In the genomic region with DNA sequence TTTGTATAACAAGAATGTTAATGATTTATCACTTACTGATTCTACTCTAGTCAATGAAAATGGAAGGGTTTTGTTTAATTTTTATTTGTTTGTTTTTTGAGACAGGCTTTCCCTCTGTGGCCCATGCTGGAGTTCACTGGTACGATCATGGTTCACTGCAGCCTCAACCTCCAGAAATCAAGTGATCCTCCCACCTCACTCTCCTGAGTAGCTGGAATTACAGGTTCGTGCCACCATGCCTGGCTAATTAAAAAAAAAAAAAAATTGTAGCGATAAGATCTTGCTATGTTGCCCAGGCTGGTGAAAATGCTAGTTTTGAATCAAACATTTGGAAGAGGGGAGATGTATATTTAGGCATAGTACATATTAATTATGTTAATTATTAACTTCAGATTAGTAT, we compare ENCODE assay signal across 1 cellular context.
TF ChIP-seq lines count a peak whose summit lies in the region.

No MANE protein-coding gene starts in this region.

TF ChIP-seq in HepG2, 621 proteins besides CTCF, POLR2A, EP300 and RAD21 (continued from another document):
- TF ChIP-seq, protein P1, sequence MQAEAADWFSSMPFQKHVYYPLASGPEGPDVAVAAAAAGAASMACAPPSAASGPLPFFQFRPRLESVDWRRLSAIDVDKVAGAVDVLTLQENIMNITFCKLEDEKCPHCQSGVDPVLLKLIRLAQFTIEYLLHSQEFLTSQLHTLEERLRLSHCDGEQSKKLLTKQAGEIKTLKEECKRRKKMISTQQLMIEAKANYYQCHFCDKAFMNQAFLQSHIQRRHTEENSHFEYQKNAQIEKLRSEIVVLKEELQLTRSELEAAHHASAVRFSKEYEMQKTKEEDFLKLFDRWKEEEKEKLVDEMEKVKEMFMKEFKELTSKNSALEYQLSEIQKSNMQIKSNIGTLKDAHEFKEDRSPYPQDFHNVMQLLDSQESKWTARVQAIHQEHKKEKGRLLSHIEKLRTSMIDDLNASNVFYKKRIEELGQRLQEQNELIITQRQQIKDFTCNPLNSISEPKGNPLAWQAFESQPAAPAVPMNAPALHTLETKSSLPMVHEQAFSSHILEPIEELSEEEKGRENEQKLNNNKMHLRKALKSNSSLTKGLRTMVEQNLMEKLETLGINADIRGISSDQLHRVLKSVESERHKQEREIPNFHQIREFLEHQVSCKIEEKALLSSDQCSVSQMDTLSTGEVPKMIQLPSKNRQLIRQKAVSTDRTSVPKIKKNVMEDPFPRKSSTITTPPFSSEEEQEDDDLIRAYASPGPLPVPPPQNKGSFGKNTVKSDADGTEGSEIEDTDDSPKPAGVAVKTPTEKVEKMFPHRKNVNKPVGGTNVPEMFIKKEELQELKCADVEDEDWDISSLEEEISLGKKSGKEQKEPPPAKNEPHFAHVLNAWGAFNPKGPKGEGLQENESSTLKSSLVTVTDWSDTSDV (CRISPR knock-in tag; IDR thresholded peaks at IDR 0.05) = no peak
- TF ChIP-seq KLF9 (CRISPR knock-in tag; IDR thresholded peaks at IDR 0.05; ENCODE audit: low read depth) (no peak), PHF20 (CRISPR knock-in tag; IDR thresholded peaks at IDR 0.05) (no peak), STAG1 (CRISPR knock-in tag; IDR thresholded peaks at IDR 0.05) (no peak), TARDBP (CRISPR knock-in tag; IDR thresholded peaks at IDR 0.05) (no peak), HOXA9 (CRISPR knock-in tag; IDR thresholded peaks at IDR 0.05; ENCODE audit: borderline replicate concordance) (no peak), ZNF335 (CRISPR knock-in tag; IDR thresholded peaks at IDR 0.05) (no peak), ZNF451 (CRISPR knock-in tag; IDR thresholded peaks at IDR 0.05) (no peak), CC2D1A (CRISPR knock-in tag; IDR thresholded peaks at IDR 0.05) (no peak)
- TF ChIP-seq, protein P2, sequence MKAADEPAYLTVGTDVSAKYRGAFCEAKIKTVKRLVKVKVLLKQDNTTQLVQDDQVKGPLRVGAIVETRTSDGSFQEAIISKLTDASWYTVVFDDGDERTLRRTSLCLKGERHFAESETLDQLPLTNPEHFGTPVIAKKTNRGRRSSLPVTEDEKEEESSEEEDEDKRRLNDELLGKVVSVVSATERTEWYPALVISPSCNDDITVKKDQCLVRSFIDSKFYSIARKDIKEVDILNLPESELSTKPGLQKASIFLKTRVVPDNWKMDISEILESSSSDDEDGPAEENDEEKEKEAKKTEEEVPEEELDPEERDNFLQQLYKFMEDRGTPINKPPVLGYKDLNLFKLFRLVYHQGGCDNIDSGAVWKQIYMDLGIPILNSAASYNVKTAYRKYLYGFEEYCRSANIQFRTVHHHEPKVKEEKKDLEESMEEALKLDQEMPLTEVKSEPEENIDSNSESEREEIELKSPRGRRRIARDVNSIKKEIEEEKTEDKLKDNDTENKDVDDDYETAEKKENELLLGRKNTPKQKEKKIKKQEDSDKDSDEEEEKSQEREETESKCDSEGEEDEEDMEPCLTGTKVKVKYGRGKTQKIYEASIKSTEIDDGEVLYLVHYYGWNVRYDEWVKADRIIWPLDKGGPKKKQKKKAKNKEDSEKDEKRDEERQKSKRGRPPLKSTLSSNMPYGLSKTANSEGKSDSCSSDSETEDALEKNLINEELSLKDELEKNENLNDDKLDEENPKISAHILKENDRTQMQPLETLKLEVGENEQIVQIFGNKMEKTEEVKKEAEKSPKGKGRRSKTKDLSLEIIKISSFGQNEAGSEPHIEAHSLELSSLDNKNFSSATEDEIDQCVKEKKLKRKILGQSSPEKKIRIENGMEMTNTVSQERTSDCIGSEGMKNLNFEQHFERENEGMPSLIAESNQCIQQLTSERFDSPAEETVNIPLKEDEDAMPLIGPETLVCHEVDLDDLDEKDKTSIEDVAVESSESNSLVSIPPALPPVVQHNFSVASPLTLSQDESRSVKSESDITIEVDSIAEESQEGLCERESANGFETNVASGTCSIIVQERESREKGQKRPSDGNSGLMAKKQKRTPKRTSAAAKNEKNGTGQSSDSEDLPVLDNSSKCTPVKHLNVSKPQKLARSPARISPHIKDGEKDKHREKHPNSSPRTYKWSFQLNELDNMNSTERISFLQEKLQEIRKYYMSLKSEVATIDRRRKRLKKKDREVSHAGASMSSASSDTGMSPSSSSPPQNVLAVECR (CRISPR knock-in tag; IDR thresholded peaks at IDR 0.05; ENCODE audit: borderline replicate concordance) = no peak
- TF ChIP-seq, protein P3, sequence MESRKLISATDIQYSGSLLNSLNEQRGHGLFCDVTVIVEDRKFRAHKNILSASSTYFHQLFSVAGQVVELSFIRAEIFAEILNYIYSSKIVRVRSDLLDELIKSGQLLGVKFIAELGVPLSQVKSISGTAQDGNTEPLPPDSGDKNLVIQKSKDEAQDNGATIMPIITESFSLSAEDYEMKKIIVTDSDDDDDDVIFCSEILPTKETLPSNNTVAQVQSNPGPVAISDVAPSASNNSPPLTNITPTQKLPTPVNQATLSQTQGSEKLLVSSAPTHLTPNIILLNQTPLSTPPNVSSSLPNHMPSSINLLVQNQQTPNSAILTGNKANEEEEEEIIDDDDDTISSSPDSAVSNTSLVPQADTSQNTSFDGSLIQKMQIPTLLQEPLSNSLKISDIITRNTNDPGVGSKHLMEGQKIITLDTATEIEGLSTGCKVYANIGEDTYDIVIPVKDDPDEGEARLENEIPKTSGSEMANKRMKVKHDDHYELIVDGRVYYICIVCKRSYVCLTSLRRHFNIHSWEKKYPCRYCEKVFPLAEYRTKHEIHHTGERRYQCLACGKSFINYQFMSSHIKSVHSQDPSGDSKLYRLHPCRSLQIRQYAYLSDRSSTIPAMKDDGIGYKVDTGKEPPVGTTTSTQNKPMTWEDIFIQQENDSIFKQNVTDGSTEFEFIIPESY (CRISPR knock-in tag; IDR thresholded peaks at IDR 0.05) = no peak
